In genomic region chr1:165645654-165646366, GRCh38 we compare ENCODE assay signal across 9 cellular contexts. TPM values are rescaled to one million over a fixed set of nuclear protein-coding genes. Genes with fewer than 3 reads are reported as not detected.
DNase-seq lines count a peak whose midpoint lies in the region; ATAC-seq and TF ChIP-seq lines count a peak whose summit lies in the region.
"Had no signal": no experiment of that assay in that cellular context is flagged by ENCODE, and none has a peak within 500 bp of the region (broad histone marks: within the 10 kb centered on the region; RNA-seq: fewer than 3 reads in every experiment).

No MANE protein-coding gene starts in this region.

- no peaks in the 10 kb centered on the region for H3K9me3 ChIP-seq in T-helper 17 cell (ENCODE audit: control insufficient read depth, low read length, poor library complexity, severe bottlenecking)

- no peaks in the 10 kb centered on the region for H3K9me3 Mint-ChIP-seq in CD14-positive monocyte

- peak; percentile 51 for ATAC-seq in GM21619 (IDR thresholded peaks at IDR 0.05; ENCODE audit: unreplicated experiment)
- peak; percentile 87 for ATAC-seq in T-helper 17 cell

- TF ChIP-seq CTCF in GM12865 (IDR thresholded peaks at IDR 0.05; ENCODE audit: insufficient read depth, low read depth, low read length, missing control alignments) = no peak
- no peak for TF ChIP-seq CTCF in kidney epithelial cell (IDR thresholded peaks at IDR 0.05; ENCODE audit: insufficient read depth, low read length, poor library complexity, severe bottlenecking)
- TF ChIP-seq CTCF in CD14-positive monocyte (IDR thresholded peaks at IDR 0.05) = no peak

- DNase-seq in GM12865 (ENCODE audit: low read depth) = peak; percentile 12
- no peak for DNase-seq in T-helper 17 cell
- peak; percentile 43 for DNase-seq in kidney epithelial cell (ENCODE audit: low read depth)
- no peak for DNase-seq in NCI-H146 treated with DMSO at 0.1 percent for 48 hours (lab: John Stamatoyannopoulos, UW; ENCODE audit: unreplicated experiment)
- no peak for DNase-seq in NCI-H2081 treated with DMSO at 0.1 percent for 48 hours (lab: John Stamatoyannopoulos, UW)
- no peak for DNase-seq in CD14-positive monocyte (ENCODE audit: low spot score)
- no peak for DNase-seq in NK-92 treated with Interleukin-12 subunit alpha and Interleukin-12 subunit beta, amount 100 ng/mL, for 24 hours (lab: John Stamatoyannopoulos, UW)

- H3K27ac Mint-ChIP-seq in T-helper 17 cell (no peak overlapping the region), CD14-positive monocyte (peak overlapping the region in 1 of 7 donors; percentile 25)

- intact Hi-C loops in CD14-positive monocyte (cut with micrococcal nuclease) = no loop called here

- H3K4me3 Mint-ChIP-seq in T-helper 17 cell (peak overlapping the region; percentile 52), CD14-positive monocyte (no peak overlapping the region)

- H3K4me3 ChIP-seq in GM12865 (ENCODE audit: low read depth, low read length) (no peak overlapping the region), kidney epithelial cell (ENCODE audit: low read depth, low read length) (no peak overlapping the region)
- H3K4me3 ChIP-seq: lung had no signal

- H3K4me1 Mint-ChIP-seq in T-helper 17 cell (peaks cover 17% of the 10 kb centered on the region), CD14-positive monocyte (peaks cover 34% of the 10 kb centered on the region)

- H3K27me3 ChIP-seq in kidney epithelial cell (ENCODE audit: control insufficient read depth, insufficient read depth, low read length) = no peaks in the 10 kb centered on the region

- H3K36me3 Mint-ChIP-seq in T-helper 17 cell (ENCODE audit: low read depth) (no peaks in the 10 kb centered on the region), CD14-positive monocyte (peaks cover 16 to 22% of the 10 kb centered on the region in 2 donors)

- H3K36me3 ChIP-seq in kidney epithelial cell (ENCODE audit: control insufficient read depth, insufficient read depth, low read length) = peaks cover 1% of the 10 kb centered on the region

- H3K27me3 Mint-ChIP-seq in T-helper 17 cell = no peaks in the 10 kb centered on the region
- no peaks in the 10 kb centered on the region for H3K27me3 Mint-ChIP-seq in CD14-positive monocyte (ENCODE audit: low read depth in 3 of 3)

RNA-seq across cellular contexts. Expression of gene MGST3, which starts 14.8 kb away (rescaled TPM):
- total RNA-seq in T-helper 17 cell (10 to 100 TPM; 27.2 to 42.1 TPM), kidney epithelial cell (122 and 150 TPM in 2 replicates)
- 100 to 1,000 TPM; 189 to 228 TPM for polyA plus RNA-seq in CD14-positive monocyte

RNA-seq across cellular contexts. Expression of gene ALDH9A1, which starts 52.6 kb away (rescaled TPM):
- total RNA-seq in T-helper 17 cell (10 to 100 TPM; 33.9 to 37.0 TPM), kidney epithelial cell (46.8 and 60.7 TPM in 2 replicates)
- 10 to 100 TPM; 57.7 to 60.0 TPM for polyA plus RNA-seq in CD14-positive monocyte

Comparison
In these comparisons a context has a peak if more than half of its experiments do, and no peak if none do; other contexts are left out.
1. DNase-seq: peak in GM12865 (single experiment) and kidney epithelial cell (single experiment); none in T-helper 17 cell (0 of 3), NCI-H146 treated with DMSO at 0.1 percent for 48 hours (single experiment), NCI-H2081 treated with DMSO at 0.1 percent for 48 hours (single experiment), CD14-positive monocyte (single experiment) and NK-92 treated with Interleukin-12 subunit alpha and Interleukin-12 subunit beta, amount 100 ng/mL, for 24 hours (single experiment).